ENCODE assay signal across 20 cellular contexts in genomic region chr5:75623846-75624245, GRCh38. TPM values are rescaled to one million over a fixed set of nuclear protein-coding genes. Genes with fewer than 3 reads are reported as not detected.
DNase-seq lines count a peak whose midpoint lies in the region; TF ChIP-seq lines count a peak whose summit lies in the region.
"Had no signal": no experiment of that assay in that cellular context is flagged by ENCODE, and none has a peak within 500 bp of the region (broad histone marks: within the 10 kb centered on the region; RNA-seq: fewer than 3 reads in every experiment).

No MANE protein-coding gene starts in this region.

- H3F3A ChIP-seq in PC-9 (ENCODE audit: insufficient read depth, low read depth): peaks cover 11% of the 10 kb centered on the region

- H2BK5ac ChIP-seq in mesendoderm (ENCODE audit: low read length): no peak overlapping the region

- H2BK120ac ChIP-seq in mesendoderm (ENCODE audit: low read depth, low read length): peak overlapping the region; percentile 64

- H3K4me1 ChIP-seq in PC-9 (replicated peaks; ENCODE audit: insufficient read depth): peaks cover 23% of the 10 kb centered on the region
- H3K4me1 ChIP-seq in mesendoderm (ENCODE audit: control insufficient read depth, low read depth, low read length): no peaks in the 10 kb centered on the region

- H2BK15ac ChIP-seq in mesendoderm (replicated peaks; ENCODE audit: low read depth): no peak overlapping the region

- H2AFZ ChIP-seq in PC-9: 0 out of 2 replicates have a peak overlapping the region, but pooled peaks have one; percentile 9

- no peak overlapping the region for H3K9ac ChIP-seq in mesendoderm (ENCODE audit: low read length)

- H2AK5ac ChIP-seq in mesendoderm (ENCODE audit: low read length): no peak overlapping the region

- H3K4me2 ChIP-seq in PC-9: no peak overlapping the region
- no peak overlapping the region for H3K4me2 ChIP-seq in mesendoderm (ENCODE audit: low read length)

- H3K4me3 ChIP-seq in AG10803 (ENCODE audit: low read length) (no peak overlapping the region), PC-9 (no peak overlapping the region), epithelial cell of esophagus (ENCODE audit: low read length) (no peak overlapping the region), mesendoderm (ENCODE audit: low read length) (no peak overlapping the region)

- H3K79me2 ChIP-seq in PC-9 (ENCODE audit: low read depth): no peaks in the 10 kb centered on the region
- no peaks in the 10 kb centered on the region for H3K79me2 ChIP-seq in mesendoderm (ENCODE audit: control insufficient read depth, insufficient read depth, low read length)

- H3K4me3 Mint-ChIP-seq in activated naive CD8-positive, alpha-beta T cell treated with anti-CD3 and anti-CD28 coated beads for 36 hours: no peak overlapping the region
- H3K4me3 Mint-ChIP-seq: activated CD4-positive, alpha-beta T cell treated with anti-CD3 and anti-CD28 coated beads for 36 hours; CD4-positive, alpha-beta T cell; naive thymus-derived CD8-positive, alpha-beta T cell; stimulated activated naive CD8-positive, alpha-beta T cell treated with anti-CD3 and anti-CD28 coated beads, Interleukin-15, Interleukin-2, amounts not matched to agents 100 ng/mL and 50 ng/mL, for 24 hours had no signal

- H3K36me3 Mint-ChIP-seq in activated naive CD8-positive, alpha-beta T cell treated with anti-CD3 and anti-CD28 coated beads for 36 hours: no peaks in the 10 kb centered on the region
- H3K36me3 Mint-ChIP-seq: naive thymus-derived CD8-positive, alpha-beta T cell had no signal

- DNase-seq in AG10803 (ENCODE audit: low read depth) (peak; percentile 17), PC-9 (peak in 1 of 2 experiments; percentile 62), epithelial cell of esophagus (ENCODE audit: low read depth) (peak; percentile 29), mesendoderm (no peak), head of caudate nucleus (no peak), HK-2 (ENCODE audit: unreplicated experiment) (no peak), GOT3 (lab: John Stamatoyannopoulos, UW) (no peak)
- DNase-seq in activated naive CD8-positive, alpha-beta T cell treated with anti-CD3 and anti-CD28 coated beads for 36 hours: no peak
- DNase-seq: ACHN; activated CD4-positive, alpha-beta T cell treated with anti-CD3 and anti-CD28 coated beads for 36 hours; activated CD8-positive, alpha-beta memory T cell treated with anti-CD3 and anti-CD28 coated beads, Interleukin-2, amount 50 U/mL, for 4 hours; activated naive CD4-positive, alpha-beta T cell; CD4-positive, alpha-beta T cell; Kasumi-1; naive thymus-derived CD8-positive, alpha-beta T cell; NCI-H1436 treated with DMSO at 0.1 percent for 48 hours; NK-92 treated with Interleukin-12 subunit alpha and Interleukin-12 subunit beta, amount 100 ng/mL, for 24 hours; Right ventricle myocardium superior; stimulated activated CD4-positive, alpha-beta T cell treated with anti-CD3 and anti-CD28 coated beads, Interleukin-15, amount 100 ng/mL, for 24 hours had no signal

- no peaks in the 10 kb centered on the region for H3K9me2 ChIP-seq in PC-9 (ENCODE audit: insufficient read depth)

- POLR2A ChIA-PET in PC-9 (lab: Charles Lee; ENCODE audit: unreplicated experiment): no interaction called here

- H3K27me3 ChIP-seq in PC-9 (ENCODE audit: insufficient read depth, low read depth) (no peaks in the 10 kb centered on the region), mesendoderm (ENCODE audit: insufficient read depth, low read length, poor library complexity) (no peaks in the 10 kb centered on the region)

- no peak overlapping the region for H4K5ac ChIP-seq in mesendoderm (ENCODE audit: low read length)

- no peak overlapping the region for H3K18ac ChIP-seq in mesendoderm (ENCODE audit: low read length)

- H3K9me3 Mint-ChIP-seq in activated naive CD8-positive, alpha-beta T cell treated with anti-CD3 and anti-CD28 coated beads for 36 hours: no peaks in the 10 kb centered on the region
- H3K9me3 Mint-ChIP-seq: CD4-positive, alpha-beta T cell; naive thymus-derived CD8-positive, alpha-beta T cell; stimulated activated naive CD8-positive, alpha-beta T cell treated with anti-CD3 and anti-CD28 coated beads, Interleukin-15, Interleukin-2, amounts not matched to agents 100 ng/mL and 50 ng/mL, for 24 hours had no signal

- H3K4me1 Mint-ChIP-seq in activated naive CD8-positive, alpha-beta T cell treated with anti-CD3 and anti-CD28 coated beads for 36 hours: peaks cover 9% of the 10 kb centered on the region
- H3K4me1 Mint-ChIP-seq: activated CD4-positive, alpha-beta T cell treated with anti-CD3 and anti-CD28 coated beads for 36 hours had no signal

- H3K27ac ChIP-seq in PC-9 (0 out of 2 replicates have a peak overlapping the region, but pooled peaks have one; percentile 18), mesendoderm (ENCODE audit: low read depth, low read length) (no peak overlapping the region)

- H3K36me3 ChIP-seq in PC-9 (ENCODE audit: low read depth) (no peaks in the 10 kb centered on the region), mesendoderm (ENCODE audit: control insufficient read depth, insufficient read depth, low read length) (no peaks in the 10 kb centered on the region)

- H3K9me3 ChIP-seq in PC-9 (ENCODE audit: insufficient read depth, low read depth): no peaks in the 10 kb centered on the region

- no TSS peak for BruUV-seq in PC-9 (replicated peaks; lab: Mats Ljungman, UMichigan)

- H3K4ac ChIP-seq in mesendoderm (ENCODE audit: low read depth, low read length): no peak overlapping the region

- H3K56ac ChIP-seq in mesendoderm (ENCODE audit: low read length): no peak overlapping the region

- H3K79me1 ChIP-seq in mesendoderm (ENCODE audit: low read length): no peaks in the 10 kb centered on the region

- no peak overlapping the region for H3K27ac Mint-ChIP-seq in activated naive CD8-positive, alpha-beta T cell treated with anti-CD3 and anti-CD28 coated beads for 36 hours
- H3K27ac Mint-ChIP-seq: activated CD4-positive, alpha-beta T cell treated with anti-CD3 and anti-CD28 coated beads for 36 hours; CD4-positive, alpha-beta T cell; naive thymus-derived CD8-positive, alpha-beta T cell; stimulated activated naive CD8-positive, alpha-beta T cell treated with anti-CD3 and anti-CD28 coated beads, Interleukin-15, Interleukin-2, amounts not matched to agents 100 ng/mL and 50 ng/mL, for 24 hours had no signal

- no peak overlapping the region for H4K8ac ChIP-seq in mesendoderm (ENCODE audit: low read depth, low read length)

- CTCF ChIA-PET in PC-9 (lab: Charles Lee): no interaction called here

- TF ChIP-seq CTCF in AG10803 (conservative IDR thresholded peaks at IDR 0.05; ENCODE audit: low read length): no peak
- TF ChIP-seq CTCF in PC-9 (conservative IDR thresholded peaks at IDR 0.05): no peak
- TF ChIP-seq CTCF in epithelial cell of esophagus (IDR thresholded peaks at IDR 0.05; ENCODE audit: insufficient read depth, low read depth, low read length, missing control alignments): no peak

- H3K27me3 Mint-ChIP-seq in activated naive CD8-positive, alpha-beta T cell treated with anti-CD3 and anti-CD28 coated beads for 36 hours: no peaks in the 10 kb centered on the region
- H3K27me3 Mint-ChIP-seq: activated CD4-positive, alpha-beta T cell treated with anti-CD3 and anti-CD28 coated beads for 36 hours; CD4-positive, alpha-beta T cell; naive thymus-derived CD8-positive, alpha-beta T cell; stimulated activated naive CD8-positive, alpha-beta T cell treated with anti-CD3 and anti-CD28 coated beads, Interleukin-15, Interleukin-2, amounts not matched to agents 100 ng/mL and 50 ng/mL, for 24 hours had no signal

- intact Hi-C loops in PC-9 (cut with micrococcal nuclease; ENCODE audit: unreplicated experiment) (loop anchor here (5.0 kb wide), 1 partner anchor 112 kb away; the partner anchor contains the start of genes CERT1 and POLK), head of caudate nucleus (cut with DNase I) (no loop called here)

- H3K23ac ChIP-seq in mesendoderm (ENCODE audit: low read length): no peak overlapping the region

- no peaks in the 10 kb centered on the region for H4K20me1 ChIP-seq in PC-9 (ENCODE audit: insufficient read depth)

RNA-seq across cellular contexts. Expression of gene ANKDD1B, which starts 12.6 kb away (rescaled TPM):
- total RNA-seq in PC-9 (2021): 0.20 and 0.31 TPM in 2 replicates
- 0.04 TPM for polyA plus RNA-seq in mesendoderm (2013, experiment 1 of 2)
- 0.06 TPM for polyA plus RNA-seq in mesendoderm (2013, experiment 2 of 2)
- total RNA-seq in activated naive CD8-positive, alpha-beta T cell treated with anti-CD3 and anti-CD28 coated beads for 36 hours: not detected
- total RNA-seq: Right ventricle myocardium superior had no signal

Comparison
In these comparisons a context has a peak if more than half of its experiments do, and no peak if none do; other contexts are left out.
1. DNase-seq: peak in AG10803 (single experiment) and epithelial cell of esophagus (single experiment); none in mesendoderm (single experiment), head of caudate nucleus (0 of 42), HK-2 (single experiment), activated naive CD8-positive, alpha-beta T cell treated with anti-CD3 and anti-CD28 coated beads for 36 hours (single experiment) and GOT3 (single experiment).